Comparison of ENCODE assay signal across 16 cellular contexts in the genomic region with DNA sequence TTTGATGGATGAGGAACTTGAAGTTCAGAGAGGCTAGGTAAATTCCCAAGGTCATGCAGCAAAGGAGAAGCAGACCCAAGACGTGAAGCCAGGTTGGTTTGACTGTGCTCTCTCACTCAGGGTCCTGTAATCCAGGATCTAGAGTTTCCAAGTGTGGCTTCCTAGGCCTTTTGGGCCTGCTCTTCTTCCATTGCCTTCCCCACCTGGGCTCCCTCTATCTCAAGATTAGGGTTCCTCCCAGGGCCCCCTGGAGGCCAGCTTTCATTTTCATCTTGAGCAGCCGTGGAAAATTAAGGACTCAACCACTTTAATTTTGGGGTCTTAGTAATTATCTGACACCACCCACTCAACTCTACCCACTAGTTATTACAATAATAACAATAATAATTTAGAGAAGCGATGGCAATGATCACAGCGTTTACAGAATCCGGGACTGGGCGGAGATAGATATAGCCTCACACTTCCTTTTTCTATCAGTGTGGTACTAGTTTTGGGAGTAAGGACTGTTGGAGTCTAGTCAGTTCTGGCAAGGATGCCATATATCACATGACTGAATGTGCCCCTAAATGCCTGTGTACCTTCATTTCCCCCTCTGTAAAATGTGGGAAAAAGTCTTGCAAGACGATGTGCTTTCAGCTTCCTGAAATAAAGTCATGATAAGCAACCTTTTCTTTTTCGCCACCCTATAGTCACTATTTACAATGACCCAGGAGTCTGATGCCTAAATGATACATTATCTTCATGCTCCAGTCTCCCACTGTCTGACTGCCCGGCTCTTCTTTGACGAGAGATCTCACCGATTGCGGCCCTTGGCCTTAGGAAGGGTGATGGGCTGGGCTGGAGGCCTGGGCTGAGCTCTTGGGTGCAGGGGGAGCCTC. TPM values are rescaled to one million over a fixed set of nuclear protein-coding genes. Genes with fewer than 3 reads are reported as not detected.
A peak's percentile ranks its signal among the peaks of the same experiment; 100 is the strongest.
DNase-seq lines count a peak whose midpoint lies in the region; ATAC-seq and TF ChIP-seq lines count a peak whose summit lies in the region.
"Had no signal": no experiment of that assay in that cellular context is flagged by ENCODE, and none has a peak within 500 bp of the region (broad histone marks: within the 10 kb centered on the region; RNA-seq: fewer than 3 reads in every experiment).

No MANE protein-coding gene starts in this region.

- CTCF ChIA-PET in AG04450 (lab: Charles Lee) = interaction anchor here (1.3 to 2.4 kb wide), 3 partner anchors 15 to 62 kb away, joined by 3 to 11 read pairs (median 4); no protein-coding TSS in a partner anchor

- ATAC-seq in aorta (ENCODE audit: low FRiP score) = no peak

- no peak for TF ChIP-seq POLR2A in sigmoid colon (IDR thresholded peaks at IDR 0.05)

- no peaks in the 10 kb centered on the region for H3K36me3 ChIP-seq in mesendoderm (ENCODE audit: control insufficient read depth, insufficient read depth, low read length)
- no peaks in the 10 kb centered on the region for H3K36me3 ChIP-seq in sigmoid colon
- H3K36me3 ChIP-seq in aorta (ENCODE audit: control insufficient read depth in 1 of 2, insufficient read depth in 2 of 2, low read length in 1 of 2) = no peaks in the 10 kb centered on the region
- H3K36me3 ChIP-seq: adrenal gland, MG63, transverse colon had no signal

- H2BK120ac ChIP-seq in mesendoderm (ENCODE audit: low read depth, low read length) = no peak overlapping the region

- H3K56ac ChIP-seq in mesendoderm (ENCODE audit: low read length) = peak overlapping the region; percentile 51

- no peaks in the 10 kb centered on the region for H3K79me2 ChIP-seq in mesendoderm (ENCODE audit: control insufficient read depth, insufficient read depth, low read length)

- H2BK5ac ChIP-seq in mesendoderm (ENCODE audit: low read length) = no peak overlapping the region

- no peak overlapping the region for H4K5ac ChIP-seq in mesendoderm (ENCODE audit: low read length)

- no peaks in the 10 kb centered on the region for H3K79me1 ChIP-seq in mesendoderm (ENCODE audit: low read length)

- peak overlapping the region; percentile 56 for H2AK5ac ChIP-seq in mesendoderm (ENCODE audit: low read length)

- WGBS in mesendoderm (ENCODE audit: extremely low coverage, insufficient coverage, low lambda C conversion rate) = no CpG with 5 or more reads among the region's 12 CpGs
- 79 to 83% methylated on average over 12 of the region's 12 CpGs for WGBS in sigmoid colon, 2 donors
- WGBS in aorta, 2 donors = 83 to 89% methylated on average over 12 of the region's 12 CpGs

- TF ChIP-seq EP300 in sigmoid colon (IDR thresholded peaks at IDR 0.05) = no peak

- H3K9ac ChIP-seq in mesendoderm (ENCODE audit: low read length) = no peak overlapping the region

- H3K23ac ChIP-seq in mesendoderm (ENCODE audit: low read length) = no peak overlapping the region

- in situ Hi-C loops in astrocyte of the cerebellum (cut with HindIII; ENCODE audit: low sequenced_read_pairs) = no loop called here

- no peaks in the 10 kb centered on the region for H3K27me3 ChIP-seq in AG04450 (ENCODE audit: control insufficient read depth, insufficient read depth, low read length)
- no peaks in the 10 kb centered on the region for H3K27me3 ChIP-seq in mesendoderm (ENCODE audit: insufficient read depth, low read length, poor library complexity)
- no peaks in the 10 kb centered on the region for H3K27me3 ChIP-seq in sigmoid colon
- H3K27me3 ChIP-seq in aorta (ENCODE audit: control insufficient read depth in 1 of 2, insufficient read depth in 2 of 2, low read length in 1 of 2) = peaks cover 0 to 2% of the 10 kb centered on the region in 2 donors
- H3K27me3 ChIP-seq: adrenal gland, MG63, transverse colon had no signal

- H3K4me3 ChIP-seq in AG04450 (ENCODE audit: low read depth, low read length) (no peak overlapping the region), HFF-Myc (replicated peaks; ENCODE audit: low read depth, low read length) (no peak overlapping the region), astrocyte of the cerebellum (ENCODE audit: low read depth, low read length) (no peak overlapping the region), mesendoderm (ENCODE audit: low read length) (no peak overlapping the region), sigmoid colon (no peak overlapping the region), aorta (ENCODE audit: low read length in 2 of 2) (no peak overlapping the region)
- H3K4me3 ChIP-seq: adrenal gland, MG63, transverse colon had no signal

- peaks cover 8% of the 10 kb centered on the region for H3K4me1 ChIP-seq in mesendoderm (ENCODE audit: control insufficient read depth, low read depth, low read length)
- H3K4me1 ChIP-seq in sigmoid colon = peaks cover 0 to 18% (median 9%) of the 10 kb centered on the region in 4 donors
- H3K4me1 ChIP-seq in aorta (ENCODE audit: control insufficient read depth in 1 of 2, insufficient read depth in 2 of 2, low read length in 2 of 2) = no peaks in the 10 kb centered on the region
- H3K4me1 ChIP-seq: adrenal gland, transverse colon had no signal

- no peak overlapping the region for H3K27ac ChIP-seq in AG04450 (ENCODE audit: low read depth, low read length)
- H3K27ac ChIP-seq in mesendoderm (ENCODE audit: low read depth, low read length) = no peak overlapping the region
- peak overlapping the region in 1 of 4 donors; percentile 57 for H3K27ac ChIP-seq in sigmoid colon
- H3K27ac ChIP-seq in aorta (ENCODE audit: low read depth in 1 of 2, low read length in 2 of 2) = no peak overlapping the region
- H3K27ac ChIP-seq: adrenal gland, transverse colon had no signal

- intact Hi-C loops in sigmoid colon (cut with DNase I) = no loop called here
- intact Hi-C loops in aorta (cut with DNase I) = no loop called here

- peak overlapping the region; percentile 70 for H3K18ac ChIP-seq in mesendoderm (ENCODE audit: low read length)

- no peaks in the 10 kb centered on the region for H3K9me3 ChIP-seq in AG04450 (ENCODE audit: control insufficient read depth, insufficient read depth, low read length)
- no peaks in the 10 kb centered on the region for H3K9me3 ChIP-seq in sigmoid colon
- no peaks in the 10 kb centered on the region for H3K9me3 ChIP-seq in aorta (ENCODE audit: control insufficient read depth, low read length)
- H3K9me3 ChIP-seq: adrenal gland, MG63, transverse colon had no signal

- POLR2A ChIA-PET in AG04450 (lab: Yijun Ruan, JAX) = no interaction called here

- no peak overlapping the region for H3K4me2 ChIP-seq in mesendoderm (ENCODE audit: low read length)

- peak overlapping the region; percentile 71 for H3K4ac ChIP-seq in mesendoderm (ENCODE audit: low read depth, low read length)

- H2BK15ac ChIP-seq in mesendoderm (replicated peaks; ENCODE audit: low read depth) = no peak overlapping the region

- no peak overlapping the region for H4K8ac ChIP-seq in mesendoderm (ENCODE audit: low read depth, low read length)

- TF ChIP-seq CTCF in AG04450 (IDR thresholded peaks at IDR 0.05; ENCODE audit: low read depth, low read length) = peak; percentile 15; the same call in 1 of the 2 replicates
- TF ChIP-seq CTCF in HFF-Myc (IDR thresholded peaks at IDR 0.05; ENCODE audit: low read depth, low read length, missing control alignments) = peak; percentile 25
- TF ChIP-seq CTCF in astrocyte of the cerebellum (IDR thresholded peaks at IDR 0.05; ENCODE audit: low read depth, low read length, missing control alignments) = peak; percentile 3
- no peak for TF ChIP-seq CTCF in sigmoid colon (IDR thresholded peaks at IDR 0.05)

- DNase-seq in AG04450 (ENCODE audit: low read depth, low spot score) (no peak), HFF-Myc (ENCODE audit: extremely low read depth, low read depth) (no peak), astrocyte of the cerebellum (ENCODE audit: low read depth) (no peak), mesendoderm (no peak), sigmoid colon (no peak), aorta (no peak), NCI-H2171 treated with DMSO at 0.1 percent for 48 hours (lab: John Stamatoyannopoulos, UW) (no peak), NK-92 (lab: John Stamatoyannopoulos, UW; ENCODE audit: unreplicated experiment) (no peak)
- DNase-seq: activated T-cell treated with anti-CD3 and anti-CD28 coated beads, Interleukin-2, amount 50 U/mL, for 48 hours; hippocampal formation; retina; SHP77 treated with DMSO at 0.1 percent for 48 hours; stimulated activated CD4-positive, alpha-beta T cell treated with anti-CD3 and anti-CD28 coated beads, Interleukin-1b, Interleukin-23, amount 100 ng/mL, for 48 hours; transverse colon had no signal

RNA-seq across cellular contexts. Expression of gene MAGEF1, which starts 30.2 kb away (rescaled TPM):
- polyA plus RNA-seq in AG04450 (2011; rRNA removed) (19.8 and 23.4 TPM in 2 replicates), sigmoid colon (10 to 100 TPM; 29.4 to 43.6 (median 30.6) TPM), aorta (10 to 100 TPM; 17.9 to 34.2 TPM)
- 8.0 and 10.8 TPM in 2 replicates for polyA minus RNA-seq in AG04450 (2011; rRNA and poly(A)+ RNA removed)
- polyA plus RNA-seq in mesendoderm (2013, experiment 1 of 2) = 39.9 TPM
- 40.8 TPM for polyA plus RNA-seq in mesendoderm (2013, experiment 2 of 2)
- total RNA-seq in sigmoid colon (10 to 100 TPM; 31.0 to 34.1 (median 33.5) TPM), aorta (10 to 100 TPM; 22.9 to 23.4 TPM)

Comparison
In these comparisons a context has a peak if more than half of its experiments do, and no peak if none do; other contexts are left out.
1. CTCF ChIP-seq: peak in AG04450 (single experiment), HFF-Myc (single experiment) and astrocyte of the cerebellum (single experiment); none in sigmoid colon (0 of 4).